17 cellular contexts compared by ENCODE assay signal in the genomic region with DNA sequence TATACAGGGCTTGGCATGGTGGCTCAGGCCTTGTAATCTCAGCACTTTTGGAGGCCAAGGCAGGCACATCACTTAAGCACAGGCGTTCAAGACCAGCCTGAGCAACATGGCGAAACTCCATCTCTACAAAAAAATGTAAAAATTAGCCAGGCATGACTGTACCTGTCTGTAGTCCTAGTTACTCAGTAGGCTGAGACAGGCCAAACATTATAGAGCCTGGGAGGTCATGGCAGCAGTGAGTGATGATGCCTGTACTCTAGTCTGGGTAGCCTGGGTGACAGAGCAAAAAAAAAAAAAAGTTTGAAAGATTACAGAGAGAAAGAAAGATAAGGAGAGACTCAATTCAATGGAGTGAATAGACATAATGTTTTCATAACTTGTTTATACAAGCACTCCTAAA.
DNase-seq lines count a peak whose midpoint lies in the region; ATAC-seq and TF ChIP-seq lines count a peak whose summit lies in the region.
"Had no signal": no experiment of that assay in that cellular context is flagged by ENCODE, and none has a peak within 500 bp of the region (broad histone marks: within the 10 kb centered on the region; RNA-seq: fewer than 3 reads in every experiment).

No MANE protein-coding gene starts in this region.

- H3K27ac ChIP-seq in RWPE2 (ENCODE audit: poor library complexity, severe bottlenecking), result no peak overlapping the region
- H3K27ac ChIP-seq: 22Rv1, A549, C4-2B, HL-60 had no signal

- in situ Hi-C loops in Caki2 (cut with HindIII; ENCODE audit: low pct_unique_long_range_greater_than_20kb, low sequenced_read_pairs), result no loop called here

- no peaks in the 10 kb centered on the region for H3K36me3 ChIP-seq in RWPE2 (ENCODE audit: low read depth)

- H3K9me3 Mint-ChIP-seq in nephron progenitor cell, result peaks cover 22% of the 10 kb centered on the region
- H3K9me3 Mint-ChIP-seq in stimulated activated naive B cell treated with anti-CD40 and anti-IgM and Interleukin-4, amounts not matched to agents 10 μg/mL and 1 μg/mL and 100 μg/mL, for 72 hours, result peaks cover 4 to 9% of the 10 kb centered on the region in 2 donors
- H3K9me3 Mint-ChIP-seq: CD4-positive, alpha-beta T cell; GM23338 had no signal

- DNase-seq in DMS53 (lab: John Stamatoyannopoulos, UW), result peak; percentile 28
- no peak for DNase-seq in DMS53 treated with DMSO at 0.1 percent for 48 hours (lab: John Stamatoyannopoulos, UW; ENCODE audit: unreplicated experiment)
- DNase-seq in Caki2 (ENCODE audit: low read depth), result peak; percentile 35
- DNase-seq in RWPE2 (ENCODE audit: low spot score), result no peak
- peak; percentile 78 for DNase-seq in epithelial cell of esophagus (ENCODE audit: low read depth)
- no peak for DNase-seq in nephron progenitor cell
- no peak for DNase-seq in stimulated activated naive B cell treated with anti-CD40 and anti-IgM and Interleukin-4, amounts not matched to agents 10 μg/mL and 1 μg/mL and 100 μg/mL, for 72 hours
- DNase-seq in NCI-H510A treated with DMSO at 0.1 percent for 48 hours (lab: John Stamatoyannopoulos, UW), result no peak
- DNase-seq: AML-193; Calu3; CD4-positive, alpha-beta T cell; HCEC 1CT had no signal

- H3K27ac Mint-ChIP-seq in nephron progenitor cell, result no peak overlapping the region
- H3K27ac Mint-ChIP-seq in stimulated activated naive B cell treated with anti-CD40 and anti-IgM and Interleukin-4, amounts not matched to agents 10 μg/mL and 1 μg/mL and 100 μg/mL, for 72 hours, result no peak overlapping the region
- H3K27ac Mint-ChIP-seq: CD4-positive, alpha-beta T cell; GM23338 had no signal

- no peaks in the 10 kb centered on the region for H3K36me3 Mint-ChIP-seq in nephron progenitor cell (ENCODE audit: low read depth)
- no peaks in the 10 kb centered on the region for H3K36me3 Mint-ChIP-seq in stimulated activated naive B cell treated with anti-CD40 and anti-IgM and Interleukin-4, amounts not matched to agents 10 μg/mL and 1 μg/mL and 100 μg/mL, for 72 hours

- no peak overlapping the region for H3K4me3 Mint-ChIP-seq in nephron progenitor cell
- H3K4me3 Mint-ChIP-seq in stimulated activated naive B cell treated with anti-CD40 and anti-IgM and Interleukin-4, amounts not matched to agents 10 μg/mL and 1 μg/mL and 100 μg/mL, for 72 hours, result no peak overlapping the region
- H3K4me3 Mint-ChIP-seq: CD4-positive, alpha-beta T cell; GM23338 had no signal

- no peaks in the 10 kb centered on the region for H3K4me1 ChIP-seq in RWPE2 (ENCODE audit: insufficient read depth, poor library complexity, severe bottlenecking)
- H3K4me1 ChIP-seq: A549 had no signal

- no peaks in the 10 kb centered on the region for H3K27me3 ChIP-seq in RWPE2 (ENCODE audit: insufficient read depth, poor library complexity, severe bottlenecking)

- H3K27me3 Mint-ChIP-seq in nephron progenitor cell (ENCODE audit: low read depth, poor library complexity), result no peaks in the 10 kb centered on the region
- no peaks in the 10 kb centered on the region for H3K27me3 Mint-ChIP-seq in stimulated activated naive B cell treated with anti-CD40 and anti-IgM and Interleukin-4, amounts not matched to agents 10 μg/mL and 1 μg/mL and 100 μg/mL, for 72 hours
- H3K27me3 Mint-ChIP-seq: CD4-positive, alpha-beta T cell had no signal

- H3K4me1 Mint-ChIP-seq in nephron progenitor cell, result no peaks in the 10 kb centered on the region
- no peaks in the 10 kb centered on the region for H3K4me1 Mint-ChIP-seq in stimulated activated naive B cell treated with anti-CD40 and anti-IgM and Interleukin-4, amounts not matched to agents 10 μg/mL and 1 μg/mL and 100 μg/mL, for 72 hours
- H3K4me1 Mint-ChIP-seq: GM23338 had no signal

- H3K9me3 ChIP-seq in RWPE2 (ENCODE audit: severe bottlenecking), result no peaks in the 10 kb centered on the region
- H3K9me3 ChIP-seq: A549 had no signal

- TF ChIP-seq CTCF in RWPE2 (IDR thresholded peaks at IDR 0.05; ENCODE audit: poor library complexity, severe bottlenecking) (no peak), epithelial cell of esophagus (IDR thresholded peaks at IDR 0.05; ENCODE audit: insufficient read depth, low read depth, low read length, missing control alignments) (no peak), nephron progenitor cell (IDR thresholded peaks at IDR 0.05) (no peak)

- H3K4me3 ChIP-seq in RWPE2 (ENCODE audit: severe bottlenecking), result no peak overlapping the region
- no peak overlapping the region for H3K4me3 ChIP-seq in epithelial cell of esophagus (ENCODE audit: low read length)
- H3K4me3 ChIP-seq: A549, GM23338 had no signal

- peak; percentile 55; the same call in 2 of the 3 replicates for ATAC-seq in RWPE2 (ENCODE audit: low read depth)
- ATAC-seq in stimulated activated naive B cell treated with anti-CD40 and anti-IgM and Interleukin-4, amounts not matched to agents 10 μg/mL and 1 μg/mL and 100 μg/mL, for 72 hours (replicated peaks), result no peak
- ATAC-seq: A549, GM23338 had no signal

Comparison
In these comparisons a context has a peak if more than half of its experiments do, and no peak if none do; other contexts are left out.
1. DNase-seq: peak in DMS53 (single experiment), Caki2 (single experiment) and epithelial cell of esophagus (single experiment); none in DMS53 treated with DMSO at 0.1 percent for 48 hours (single experiment), RWPE2 (single experiment), nephron progenitor cell (single experiment), stimulated activated naive B cell treated with anti-CD40 and anti-IgM and Interleukin-4, amounts not matched to agents 10 μg/mL and 1 μg/mL and 100 μg/mL, for 72 hours (single experiment) and NCI-H510A treated with DMSO at 0.1 percent for 48 hours (single experiment).